ENCODE assay signal across 8 cellular contexts in genomic region chr10:32376780-32377179, GRCh38. TPM values are rescaled to one million over a fixed set of nuclear protein-coding genes. Genes with fewer than 3 reads are reported as not detected.
DNase-seq lines count a peak whose midpoint lies in the region; ATAC-seq and TF ChIP-seq lines count a peak whose summit lies in the region.

No MANE protein-coding gene starts in this region.

- no peak for DNase-seq in activated CD4-positive, alpha-beta T cell treated with anti-CD3 and anti-CD28 coated beads for 36 hours
- no peak for DNase-seq in activated CD4-positive, alpha-beta T cell treated with anti-CD3 and anti-CD28 coated beads, Interleukin-2, amount 10 ng/mL, durations not matched to agents 7 days and 5 days
- no peak for DNase-seq in WERI-Rb-1
- DNase-seq in thoracic aorta (ENCODE audit: low spot score), result no peak

- no peak for ATAC-seq in activated CD4-positive, alpha-beta T cell treated with anti-CD3 and anti-CD28 coated beads for 36 hours
- ATAC-seq in thoracic aorta (ENCODE audit: insufficient number of reproducible peaks, low FRiP score, low read depth), result no peak
- no peak for ATAC-seq in HG03520 (IDR thresholded peaks at IDR 0.05; ENCODE audit: unreplicated experiment)
- ATAC-seq in HG02970 (IDR thresholded peaks at IDR 0.05; ENCODE audit: low FRiP score, unreplicated experiment), result no peak
- ATAC-seq in GM18861 (IDR thresholded peaks at IDR 0.05; ENCODE audit: unreplicated experiment), result no peak

- peak overlapping the region; percentile 86 for H3K9ac ChIP-seq in iPS-18a (ENCODE audit: low read length)

- H3K27ac Mint-ChIP-seq in activated CD4-positive, alpha-beta T cell treated with anti-CD3 and anti-CD28 coated beads for 36 hours, result peak overlapping the region; percentile 92
- no peak overlapping the region for H3K27ac Mint-ChIP-seq in activated CD4-positive, alpha-beta T cell treated with anti-CD3 and anti-CD28 coated beads, Interleukin-2, amount 10 ng/mL, durations not matched to agents 7 days and 5 days

- H3K4me3 Mint-ChIP-seq in activated CD4-positive, alpha-beta T cell treated with anti-CD3 and anti-CD28 coated beads for 36 hours, result no peak overlapping the region
- no peak overlapping the region for H3K4me3 Mint-ChIP-seq in activated CD4-positive, alpha-beta T cell treated with anti-CD3 and anti-CD28 coated beads, Interleukin-2, amount 10 ng/mL, durations not matched to agents 7 days and 5 days

- CTCF ChIA-PET in activated CD4-positive, alpha-beta T cell treated with anti-CD3 and anti-CD28 coated beads for 36 hours (lab: Charles Lee), result interaction anchor here (0.8 to 3.6 kb wide), 7 partner anchors 10 to 632 kb away, joined by 3 to 12 read pairs (median 8); no protein-coding TSS in a partner anchor
- CTCF ChIA-PET in activated CD4-positive, alpha-beta T cell treated with anti-CD3 and anti-CD28 coated beads, Interleukin-2, amount 10 ng/mL, durations not matched to agents 7 days and 5 days (lab: Charles Lee), result interaction anchor here (1.3 kb wide), 1 partner anchor 31 kb away, joined by 5 read pairs; no protein-coding TSS in a partner anchor

- no peaks in the 10 kb centered on the region for H3K27me3 Mint-ChIP-seq in activated CD4-positive, alpha-beta T cell treated with anti-CD3 and anti-CD28 coated beads for 36 hours
- H3K27me3 Mint-ChIP-seq in activated CD4-positive, alpha-beta T cell treated with anti-CD3 and anti-CD28 coated beads, Interleukin-2, amount 10 ng/mL, durations not matched to agents 7 days and 5 days, result no peaks in the 10 kb centered on the region

- intact Hi-C loops in activated CD4-positive, alpha-beta T cell treated with anti-CD3 and anti-CD28 coated beads for 36 hours (cut with DNase I, micrococcal nuclease), result loop anchor here (5.0 to 10.0 kb wide), 12 partner anchors 44 to 1674 kb away; partner anchors contain the start of genes ITGB1 (in 1 of the 2), KIF5B (in 1 of the 2) and ZNF438 (in 1 of the 2)

- H3K4me3 ChIP-seq in WERI-Rb-1 (ENCODE audit: low read depth, low read length), result peak overlapping the region; percentile 70
- H3K4me3 ChIP-seq in iPS-18a (ENCODE audit: low read length), result peak overlapping the region; percentile 91
- peak overlapping the region; percentile 99 for H3K4me3 ChIP-seq in thoracic aorta

- H3K27me3 ChIP-seq in WERI-Rb-1 (ENCODE audit: insufficient read depth, low read depth, severe bottlenecking) (no peaks in the 10 kb centered on the region), iPS-18a (ENCODE audit: control insufficient read depth, insufficient read depth, low read length) (no peaks in the 10 kb centered on the region), thoracic aorta (replicated peaks; ENCODE audit: insufficient read depth) (no peaks in the 10 kb centered on the region)

- H3K36me3 Mint-ChIP-seq in activated CD4-positive, alpha-beta T cell treated with anti-CD3 and anti-CD28 coated beads for 36 hours (ENCODE audit: low read depth), result peaks cover 16% of the 10 kb centered on the region
- H3K36me3 Mint-ChIP-seq in activated CD4-positive, alpha-beta T cell treated with anti-CD3 and anti-CD28 coated beads, Interleukin-2, amount 10 ng/mL, durations not matched to agents 7 days and 5 days (ENCODE audit: low read depth), result peaks cover 23% of the 10 kb centered on the region

- TF ChIP-seq CTCF in WERI-Rb-1 (IDR thresholded peaks at IDR 0.05; ENCODE audit: low read depth, low read length) (no peak), thoracic aorta (IDR thresholded peaks at IDR 0.05) (no peak)

- no peaks in the 10 kb centered on the region for H3K9me3 Mint-ChIP-seq in activated CD4-positive, alpha-beta T cell treated with anti-CD3 and anti-CD28 coated beads for 36 hours (ENCODE audit: low read depth)
- peaks cover 2% of the 10 kb centered on the region for H3K9me3 Mint-ChIP-seq in activated CD4-positive, alpha-beta T cell treated with anti-CD3 and anti-CD28 coated beads, Interleukin-2, amount 10 ng/mL, durations not matched to agents 7 days and 5 days

- H3K9me3 ChIP-seq in WERI-Rb-1 (ENCODE audit: severe bottlenecking), result no peaks in the 10 kb centered on the region
- no peaks in the 10 kb centered on the region for H3K9me3 ChIP-seq in iPS-18a (ENCODE audit: control insufficient read depth, low read depth, low read length)
- no peaks in the 10 kb centered on the region for H3K9me3 ChIP-seq in thoracic aorta

- peaks cover 33% of the 10 kb centered on the region for H3K4me1 Mint-ChIP-seq in activated CD4-positive, alpha-beta T cell treated with anti-CD3 and anti-CD28 coated beads for 36 hours
- H3K4me1 Mint-ChIP-seq in activated CD4-positive, alpha-beta T cell treated with anti-CD3 and anti-CD28 coated beads, Interleukin-2, amount 10 ng/mL, durations not matched to agents 7 days and 5 days, result peaks cover 39% of the 10 kb centered on the region

- POLR2A ChIA-PET in activated CD4-positive, alpha-beta T cell treated with anti-CD3 and anti-CD28 coated beads for 36 hours (lab: Charles Lee), result no interaction called here
- POLR2A ChIA-PET in activated CD4-positive, alpha-beta T cell treated with anti-CD3 and anti-CD28 coated beads, Interleukin-2, amount 10 ng/mL, durations not matched to agents 7 days and 5 days (lab: Charles Lee), result no interaction called here

- H3K27ac ChIP-seq in WERI-Rb-1, result no peak overlapping the region
- no peak overlapping the region for H3K27ac ChIP-seq in iPS-18a (ENCODE audit: low read length)
- peak overlapping the region; percentile 70 to 92 for H3K27ac ChIP-seq in thoracic aorta

- no peaks in the 10 kb centered on the region for H3K36me3 ChIP-seq in WERI-Rb-1
- no peaks in the 10 kb centered on the region for H3K36me3 ChIP-seq in iPS-18a (ENCODE audit: control insufficient read depth, low read depth, low read length)
- H3K36me3 ChIP-seq in thoracic aorta, result no peaks in the 10 kb centered on the region

- H3K4me1 ChIP-seq in iPS-18a (ENCODE audit: control insufficient read depth, low read depth, low read length) (peaks cover 16% of the 10 kb centered on the region), thoracic aorta (ENCODE audit: control insufficient read depth in 1 of 2, low read depth in 2 of 2) (peaks cover 14 to 36% of the 10 kb centered on the region in 2 donors)

RNA-seq across cellular contexts. Expression of gene EPC1, which starts 29.8 kb away (rescaled TPM):
- 10 to 100 TPM; 28.8 to 31.0 TPM for total RNA-seq in activated CD4-positive, alpha-beta T cell treated with anti-CD3 and anti-CD28 coated beads for 36 hours
- total RNA-seq in activated CD4-positive, alpha-beta T cell treated with anti-CD3 and anti-CD28 coated beads, Interleukin-2, amount 10 ng/mL, durations not matched to agents 7 days and 5 days, result 10 to 100 TPM; 47.6 to 54.2 TPM
- 10 to 100 TPM; 40.2 to 48.5 TPM for total RNA-seq in thoracic aorta

Comparison
In these comparisons a context has a peak if more than half of its experiments do, and no peak if none do; other contexts are left out.
1. H3K27ac ChIP-seq: peak in thoracic aorta (2 of 2); none in WERI-Rb-1 (single experiment) and iPS-18a (single experiment).
2. Peak in every context shown above with its lines, with median percentiles within 50 percentile points of each other: H3K4me3 ChIP-seq.